In genomic region chr1:18830596-18830995, GRCh38 we compare ENCODE assay signal across 29 cellular contexts. TPM values are rescaled to one million over a fixed set of nuclear protein-coding genes. Genes with fewer than 3 reads are reported as not detected.
"Had no signal": no experiment of that assay in that cellular context is flagged by ENCODE, and none has a peak within 500 bp of the region (broad histone marks: within the 10 kb centered on the region; RNA-seq: fewer than 3 reads in every experiment).

No MANE protein-coding gene starts in this region.

- H3K4me1 ChIP-seq: esophagus muscularis mucosa, foreskin keratinocyte, gastrocnemius medialis had no signal

- H3K9me3 ChIP-seq: gastrocnemius medialis had no signal

- H3K4me3 ChIP-seq: coronary artery, esophagus muscularis mucosa, gastrocnemius medialis had no signal

- H3K36me3 ChIP-seq: brain microvascular endothelial cell, esophagus muscularis mucosa, gastrocnemius medialis, WERI-Rb-1 had no signal

- ATAC-seq: activated CD4-positive, CD25-positive, alpha-beta regulatory T cell treated with anti-CD3 and anti-CD28 coated beads, Interleukin-2, amount 50 U/mL, for 24 hours; activated CD8-positive, alpha-beta T cell treated with anti-CD3 and anti-CD28 coated beads for 36 hours; activated T-cell treated with anti-CD3 and anti-CD28 coated beads, Interleukin-2, amount 50 U/mL, for 4 hours; activated T-helper 17 cell treated with anti-CD3 and anti-CD28 coated beads, Interleukin-2, amount 50 U/mL, for 72 hours; effector memory CD8-positive, alpha-beta T cell; foreskin keratinocyte; gastrocnemius medialis; T-helper 17 cell had no signal

- H3K27ac ChIP-seq: brain microvascular endothelial cell, coronary artery, esophagus muscularis mucosa, foreskin keratinocyte, gastrocnemius medialis, WERI-Rb-1 had no signal

- DNase-seq: activated B cell treated with CpG ODN at 0.5 μM for 24 hours; activated CD4-positive, alpha-beta T cell treated with anti-CD3 and anti-CD28 coated beads for 48 hours; activated CD4-positive, alpha-beta T cell treated with anti-CD3 and anti-CD28 coated beads, Interleukin-2, amount 50 U/mL, for 1 hour; activated CD4-positive, alpha-beta T cell treated with anti-CD3 and anti-CD28 coated beads, Interleukin-2, amount 50 U/mL, for 48 hours; activated CD8-positive, alpha-beta memory T cell treated with anti-CD3 and anti-CD28 coated beads for 24 hours; activated CD8-positive, alpha-beta T cell treated with anti-CD3 and anti-CD28 coated beads for 36 hours; activated effector memory CD4-positive, alpha-beta T cell treated with Interleukin-2 at 50 U/mL for 16 hours; activated gamma-delta T cell treated with Interleukin-2 at 50 U/mL for 16 hours; activated naive CD4-positive, alpha-beta T cell treated with anti-CD3 and anti-CD28 coated beads, Interleukin-2, amount 50 U/mL, for 16 hours; activated naive CD4-positive, alpha-beta T cell treated with Interleukin-2 at 50 U/mL for 16 hours; activated T-cell treated with anti-CD3 and anti-CD28 coated beads, Interleukin-2, amount 50 U/mL, for 4 hours; amniotic stem cell; anterior cingulate cortex; brain microvascular endothelial cell; effector CD4-positive, alpha-beta T cell; effector memory CD8-positive, alpha-beta T cell; erythroblast; foreskin keratinocyte; gastrocnemius medialis; glutamatergic neuron; T-helper 1 cell; T-helper 17 cell; T1000; WERI-Rb-1 had no signal

RNA-seq across cellular contexts. Expression of gene TAS1R2, which starts 28.9 kb away (rescaled TPM):
- polyA plus RNA-seq: adipose tissue, foreskin keratinocyte had no signal
